Comparison of ENCODE assay signal across 8 cellular contexts in genomic region chr6:26571592-26572296, GRCh38. TPM values are rescaled to one million over a fixed set of nuclear protein-coding genes. Genes with fewer than 3 reads are reported as not detected.
DNase-seq lines count a peak whose midpoint lies in the region; ATAC-seq and TF ChIP-seq lines count a peak whose summit lies in the region.

No MANE protein-coding gene starts in this region.

- DNase-seq in Ammon's horn (ENCODE audit: low spot score) (peak; percentile 70), NCI-H526 (lab: John Stamatoyannopoulos, UW) (peak; percentile 81 to 86), tibial artery (peak; percentile 52 to 71)
- DNase-seq in activated CD8-positive, alpha-beta T cell treated with anti-CD3 and anti-CD28 coated beads, Interleukin-2, amount 10 ng/mL, durations not matched to agents 7 days and 5 days = peak; percentile 60

- no peaks in the 10 kb centered on the region for H3K36me3 ChIP-seq in HEK293 (ENCODE audit: control insufficient read depth in 2 of 2, insufficient read depth in 1 of 2, low read length in 2 of 2)
- H3K36me3 ChIP-seq in esophagus (ENCODE audit: control insufficient read depth in 2 of 2, insufficient read depth in 2 of 2, low read length in 1 of 2) = no peaks in the 10 kb centered on the region
- H3K36me3 ChIP-seq in muscle layer of colon (ENCODE audit: insufficient read depth, low read length) = no peaks in the 10 kb centered on the region
- H3K36me3 ChIP-seq in tibial artery = no peaks in the 10 kb centered on the region

- peak overlapping the region; percentile 31; the same call in 1 of the 2 replicates for H3K27ac ChIP-seq in HEK293 (ENCODE audit: extremely low read depth, low read depth, low read length)
- H3K27ac ChIP-seq in esophagus (ENCODE audit: low read depth in 2 of 2, low read length in 1 of 2) = peak overlapping the region; percentile 74 to 89
- peak overlapping the region; percentile 52 for H3K27ac ChIP-seq in muscle layer of colon (ENCODE audit: low read depth, low read length)
- H3K27ac ChIP-seq in tibial artery = peak overlapping the region; percentile 42 to 73

- H3K4me1 Mint-ChIP-seq in activated CD8-positive, alpha-beta T cell treated with anti-CD3 and anti-CD28 coated beads, Interleukin-2, amount 10 ng/mL, durations not matched to agents 7 days and 5 days (ENCODE audit: low read depth) = peaks cover 51% of the 10 kb centered on the region

- peaks cover 3% of the 10 kb centered on the region for H3K27me3 Mint-ChIP-seq in activated CD8-positive, alpha-beta T cell treated with anti-CD3 and anti-CD28 coated beads, Interleukin-2, amount 10 ng/mL, durations not matched to agents 7 days and 5 days (ENCODE audit: low read depth)

- no peak for TF ChIP-seq CTCF in HEK293 (tag by site-specific recombination; IDR thresholded peaks at IDR 0.05)
- TF ChIP-seq CTCF in tibial artery (IDR thresholded peaks at IDR 0.05) = no peak

- POLR2A ChIA-PET in HEK293 (lab: Yijun Ruan, JAX) = interaction anchor here (0.6 to 2.3 kb wide), 12 partner anchors 15 to 1236 kb away, joined by 3 to 25 read pairs (median 4); partner anchors contain the start of gene HMGN4
- POLR2A ChIA-PET in activated CD8-positive, alpha-beta T cell treated with anti-CD3 and anti-CD28 coated beads, Interleukin-2, amount 10 ng/mL, durations not matched to agents 7 days and 5 days (lab: Charles Lee) = interaction anchor here (0.9 to 1.4 kb wide), 4 partner anchors 300 to 1237 kb away, joined by 3 to 4 read pairs (median 4); a partner anchor contains a TSS

- peak overlapping the region; percentile 10 for H3K9ac ChIP-seq in muscle layer of colon (ENCODE audit: low read length)

- H3K4me3 Mint-ChIP-seq in activated CD8-positive, alpha-beta T cell treated with anti-CD3 and anti-CD28 coated beads, Interleukin-2, amount 10 ng/mL, durations not matched to agents 7 days and 5 days = peak overlapping the region; percentile 80

- H3K27ac Mint-ChIP-seq in activated CD8-positive, alpha-beta T cell treated with anti-CD3 and anti-CD28 coated beads, Interleukin-2, amount 10 ng/mL, durations not matched to agents 7 days and 5 days = peak overlapping the region; percentile 66

- no peaks in the 10 kb centered on the region for H3K9me3 Mint-ChIP-seq in activated CD8-positive, alpha-beta T cell treated with anti-CD3 and anti-CD28 coated beads, Interleukin-2, amount 10 ng/mL, durations not matched to agents 7 days and 5 days (ENCODE audit: insufficient read depth)

- WGBS in esophagus, 2 donors = 4% methylated on average over 24 of the region's 24 CpGs

- peaks cover 4% of the 10 kb centered on the region for H3K36me3 Mint-ChIP-seq in activated CD8-positive, alpha-beta T cell treated with anti-CD3 and anti-CD28 coated beads, Interleukin-2, amount 10 ng/mL, durations not matched to agents 7 days and 5 days (ENCODE audit: low read depth)

- peak; percentile 29 for ATAC-seq in activated CD8-positive, alpha-beta T cell treated with anti-CD3 and anti-CD28 coated beads, Interleukin-2, amount 10 ng/mL, durations not matched to agents 7 days and 5 days
- no peak for ATAC-seq in GM21529 (IDR thresholded peaks at IDR 0.05; ENCODE audit: unreplicated experiment)

- no peaks in the 10 kb centered on the region for H3K27me3 ChIP-seq in esophagus (ENCODE audit: control insufficient read depth in 1 of 2, insufficient read depth in 2 of 2, low read length in 2 of 2)
- H3K27me3 ChIP-seq in muscle layer of colon (ENCODE audit: control insufficient read depth in 1 of 2, insufficient read depth in 2 of 2, low read length in 2 of 2) = peaks cover 0 to 4% of the 10 kb centered on the region in 2 donors
- H3K27me3 ChIP-seq in tibial artery = no peaks in the 10 kb centered on the region

- H3K4me3 ChIP-seq in HEK293 (ENCODE audit: low read depth, low read length) (peak overlapping the region; percentile 56), esophagus (ENCODE audit: low read depth in 1 of 2, low read length in 2 of 2) (peak overlapping the region; percentile 44 to 56), muscle layer of colon (ENCODE audit: low read depth in 1 of 2, low read length in 2 of 2) (peak overlapping the region; percentile 30 to 62), tibial artery (peak overlapping the region; percentile 40 to 56)

- CTCF ChIA-PET in HEK293 (lab: Yijun Ruan, JAX) = interaction anchor here (0.5 to 9.0 kb wide), 20 partner anchors 15 to 906 kb away, joined by 3 to 152 read pairs (median 4); partner anchors contain the start of gene ABT1
- CTCF ChIA-PET in activated CD8-positive, alpha-beta T cell treated with anti-CD3 and anti-CD28 coated beads, Interleukin-2, amount 10 ng/mL, durations not matched to agents 7 days and 5 days (lab: Charles Lee) = interaction anchor here (0.9 to 20.0 kb wide), 10 partner anchors 9 to 231 kb away, joined by 3 to 298 read pairs (median 4); partner anchors contain the start of gene HMGN4

- intact Hi-C loops in tibial artery (cut with DNase I; ENCODE audit: low total_unique reads) = no loop called here

- H3K4me1 ChIP-seq in HEK293 (ENCODE audit: control insufficient read depth, insufficient read depth, low read length) (no peaks in the 10 kb centered on the region), esophagus (ENCODE audit: control insufficient read depth in 2 of 2, insufficient read depth in 2 of 2, low read length in 1 of 2) (peaks cover 0 to 2% of the 10 kb centered on the region in 2 donors), muscle layer of colon (ENCODE audit: insufficient read depth, low read length) (peaks cover 4% of the 10 kb centered on the region), tibial artery (peaks cover 0 to 9% (median 2%) of the 10 kb centered on the region in 4 donors)

- no peaks in the 10 kb centered on the region for H3K9me3 ChIP-seq in HEK293 (ENCODE audit: control insufficient read depth, insufficient read depth, low read depth, low read length)
- H3K9me3 ChIP-seq in esophagus (ENCODE audit: control insufficient read depth in 2 of 2, insufficient read depth in 1 of 2, low read depth in 1 of 2, low read length in 1 of 2) = no peaks in the 10 kb centered on the region
- H3K9me3 ChIP-seq in muscle layer of colon (ENCODE audit: low read length) = no peaks in the 10 kb centered on the region
- no peaks in the 10 kb centered on the region for H3K9me3 ChIP-seq in tibial artery

TF ChIP-seq in HEK293, 187 proteins besides CTCF, POLR2A, EP300 and RAD21 (continues in another document):
- TF ChIP-seq ZNF239 (tag by site-specific recombination; IDR thresholded peaks at IDR 0.05) (0 out of 2 replicates have a peak, but pooled peaks have one; percentile 39), GLIS2 (tag by site-specific recombination; IDR thresholded peaks at IDR 0.05) (no peak), ELK4 (IDR thresholded peaks at IDR 0.05; ENCODE audit: borderline replicate concordance, low read depth, low read length) (no peak), ZNF777 (tag by site-specific recombination; IDR thresholded peaks at IDR 0.05; ENCODE audit: borderline replicate concordance) (no peak), BCL11A (tag by site-specific recombination; IDR thresholded peaks at IDR 0.05; ENCODE audit: low read depth) (peak; percentile 96), FEZF1 (tag by site-specific recombination; IDR thresholded peaks at IDR 0.05) (peak; percentile 44; the same call in 1 of the 2 replicates), BCL6B (tag by site-specific recombination; IDR thresholded peaks at IDR 0.05) (peak; percentile 90), ZBTB21 (tag by site-specific recombination; IDR thresholded peaks at IDR 0.05) (peak; percentile 58; the same call in 1 of the 2 replicates), ZNF645 (tag by site-specific recombination; IDR thresholded peaks at IDR 0.05) (no peak), ZSCAN16 (tag by site-specific recombination; IDR thresholded peaks at IDR 0.05) (no peak)

RNA-seq across cellular contexts. Expression of gene ABT1, which starts 25.0 kb away (rescaled TPM):
- total RNA-seq in activated CD8-positive, alpha-beta T cell treated with anti-CD3 and anti-CD28 coated beads, Interleukin-2, amount 10 ng/mL, durations not matched to agents 7 days and 5 days = 10 to 100 TPM; 25.0 to 25.3 TPM
- polyA plus RNA-seq in esophagus = 10 to 100 TPM in 1 of 2 donors, 1 to 10 TPM in 1; 7.9 to 17.8 TPM

RNA-seq across cellular contexts. Expression of gene HMGN4, which starts 33.6 kb away (rescaled TPM):
- 10 to 100 TPM; 80.8 to 84.9 TPM for total RNA-seq in activated CD8-positive, alpha-beta T cell treated with anti-CD3 and anti-CD28 coated beads, Interleukin-2, amount 10 ng/mL, durations not matched to agents 7 days and 5 days
- polyA plus RNA-seq in esophagus = 10 to 100 TPM in 1 of 2 donors, 1 to 10 TPM in 1; 6.4 to 27.5 TPM

Comparison
In these comparisons a context has a peak if more than half of its experiments do, and no peak if none do; other contexts are left out.
1. H3K27ac ChIP-seq: peak in every context shown above with its lines; median percentile 82 in esophagus; 58 in tibial artery; 52 in muscle layer of colon; 31 in HEK293.